In the genomic region with DNA sequence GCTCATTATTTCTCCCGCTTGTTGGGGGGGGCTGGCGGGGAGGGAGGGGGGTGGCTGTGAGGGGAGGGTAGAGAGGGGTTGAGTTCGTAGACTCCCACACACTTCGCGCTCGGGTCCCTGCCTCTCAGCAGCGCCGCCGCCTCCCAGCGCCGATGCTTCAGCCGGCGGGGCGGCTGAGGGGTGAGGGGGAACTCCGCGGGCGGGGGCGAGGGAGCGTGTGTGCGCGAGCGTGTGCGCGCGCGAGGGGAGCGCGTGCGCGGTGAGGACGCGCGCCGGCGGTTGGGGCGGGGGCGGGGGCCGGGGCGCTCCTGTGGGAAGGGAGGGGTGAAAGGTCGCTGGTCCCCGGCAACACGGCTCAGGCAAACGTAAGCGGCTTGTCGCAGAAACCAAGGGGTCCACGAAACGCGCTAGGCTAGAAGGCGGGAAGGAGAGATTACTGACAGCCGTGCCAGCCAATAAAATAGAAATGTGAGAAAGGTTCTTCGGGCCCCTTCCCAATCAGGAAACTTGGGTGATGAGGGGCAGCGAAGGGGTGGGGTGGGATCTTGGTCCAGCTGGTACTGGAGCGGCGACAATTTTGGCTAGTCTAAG, we compare ENCODE assay signal across 8 cellular contexts. TPM values are rescaled to one million over a fixed set of nuclear protein-coding genes. Genes with fewer than 3 reads are reported as not detected.
A peak's percentile ranks its signal among the peaks of the same experiment; 100 is the strongest.
DNase-seq lines count a peak whose midpoint lies in the region; ATAC-seq and TF ChIP-seq lines count a peak whose summit lies in the region.

No MANE protein-coding gene starts in this region.

- DNase-seq in DMS153 treated with DMSO at 0.1 percent for 48 hours (lab: John Stamatoyannopoulos, UW; ENCODE audit: unreplicated experiment) (peak; percentile 93), HuH-7 (ENCODE audit: low spot score) (peak; percentile 88), SHP77 treated with DMSO at 0.1 percent for 48 hours (lab: John Stamatoyannopoulos, UW) (peak; percentile 98), dedifferentiated amniotic fluid mesenchymal stem cell (ENCODE audit: extremely low spot score) (peak; percentile 90), spleen (peak; percentile 69)
- DNase-seq in effector CD8-positive, alpha-beta T cell (lab: John Stamatoyannopoulos, UW) = no peak

- intact Hi-C loops in spleen (cut with DNase I; ENCODE audit: low total_unique reads) = no loop called here

- ATAC-seq in HG03108 (IDR thresholded peaks at IDR 0.05; ENCODE audit: unreplicated experiment) = no peak

- H3K27me3 ChIP-seq in layer of hippocampus (ENCODE audit: control insufficient read depth, insufficient read depth, low read length) = no peaks in the 10 kb centered on the region
- H3K27me3 ChIP-seq in spleen (replicated peaks in 1 of 7) = peaks cover 0 to 48% (median 0%) of the 10 kb centered on the region in 7 donors

- no peak for TF ChIP-seq CTCF in spleen (IDR thresholded peaks at IDR 0.05 in 8 of 11, conservative IDR thresholded peaks at IDR 0.05 in 3 of 11)

- no peak for TF ChIP-seq POLR2A in spleen (IDR thresholded peaks at IDR 0.05)

- no peaks in the 10 kb centered on the region for H3K36me3 ChIP-seq in spleen

- H3K4me1 ChIP-seq in spleen = peaks cover 0 to 11% (median 0%) of the 10 kb centered on the region in 6 donors

- WGBS in spleen, 5 donors = 1 to 14% (median 2%) methylated on average over 10 to 54 of the region's 54 CpGs

- peak overlapping the region; percentile 91 for H3K27ac ChIP-seq in layer of hippocampus (ENCODE audit: low read depth, low read length)
- peak overlapping the region in 7 of 8 donors; percentile 8 to 74 (median 71) for H3K27ac ChIP-seq in spleen

- H3K9me3 ChIP-seq in spleen = peaks cover 0 to 5% (median 0%) of the 10 kb centered on the region in 8 donors

- peak overlapping the region; percentile 33 to 71 (median 52) for H3K4me3 ChIP-seq in spleen

RNA-seq across cellular contexts. Expression of a gene that starts 0.3 kb away (rescaled TPM):
- total RNA-seq in spleen = 1 to 10 TPM; 1.3 to 4.0 (median 2.8) TPM
- 1 to 10 TPM in 2 of 3 donors, under 1 TPM in 1; 0.59 to 1.4 (median 1.1) TPM for polyA plus RNA-seq in spleen
